In the genomic region with DNA sequence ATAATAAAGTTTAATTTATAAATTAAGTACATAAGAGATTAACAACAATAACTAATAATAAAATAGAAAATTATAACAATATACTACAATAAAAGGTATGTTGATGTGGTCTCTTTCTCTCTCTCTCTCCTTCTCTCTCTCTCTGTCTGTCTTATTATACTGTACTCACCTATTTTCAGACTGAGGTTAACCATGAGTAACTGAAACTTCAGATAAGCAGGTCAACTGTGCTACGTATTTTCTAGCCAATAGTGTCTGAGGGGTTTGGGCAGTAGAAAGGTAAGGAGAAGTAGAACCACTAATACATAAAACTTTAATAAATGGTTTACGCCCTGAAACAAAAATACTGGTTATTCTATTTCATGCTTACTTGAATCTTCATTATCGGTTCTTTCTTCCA, we compare ENCODE assay signal across 25 cellular contexts.
DNase-seq lines count a peak whose midpoint lies in the region; ATAC-seq, FAIRE-seq and TF ChIP-seq lines count a peak whose summit lies in the region.
"Had no signal": no experiment of that assay in that cellular context is flagged by ENCODE, and none has a peak within 500 bp of the region (broad histone marks: within the 10 kb centered on the region; RNA-seq: fewer than 3 reads in every experiment).

No MANE protein-coding gene starts in this region.

- peaks cover 10% of the 10 kb centered on the region for H3F3A ChIP-seq in MM.1S (ENCODE audit: insufficient read depth, low read length)

- H3K36me3 ChIP-seq in MM.1S (replicated peaks; ENCODE audit: insufficient read depth, low read length) = no peaks in the 10 kb centered on the region

- peak; percentile 77 for DNase-seq in MM.1S
- no peak for DNase-seq in EL
- DNase-seq in urothelium cell line (ENCODE audit: low spot score) = no peak
- no peak for DNase-seq in superior temporal gyrus (ENCODE audit: extremely low spot score)
- DNase-seq: AML-193; Caco-2; CD4-positive, alpha-beta T cell; DMS153; DMS79; GF-D8; GOT3; H7; HFFc6; Karpas-422 had no signal

- TF ChIP-seq CTCF in MM.1S (IDR thresholded peaks at IDR 0.05; ENCODE audit: low read length) = no peak

- H3K27me3 ChIP-seq in MM.1S (replicated peaks; ENCODE audit: insufficient read depth, low read length) = no peaks in the 10 kb centered on the region

- H3K4me2 ChIP-seq in MM.1S (ENCODE audit: low read depth, low read length) = no peak overlapping the region

- no peak overlapping the region for H3K4me3 ChIP-seq in MM.1S (ENCODE audit: low read length)
- H3K4me3 ChIP-seq: GM12878, K562 had no signal

- no peak overlapping the region for H3K27ac ChIP-seq in MM.1S (ENCODE audit: low read length)
- H3K27ac ChIP-seq: C4-2B, HL-60 had no signal

- ATAC-seq in GM18498 (IDR thresholded peaks at IDR 0.05; ENCODE audit: unreplicated experiment) = peak; percentile 50
- peak; percentile 26 for ATAC-seq in HG02798 (IDR thresholded peaks at IDR 0.05; ENCODE audit: poor library complexity, unreplicated experiment)
- ATAC-seq in HG03432 (IDR thresholded peaks at IDR 0.05; ENCODE audit: unreplicated experiment) = peak; percentile 31
- ATAC-seq in HG02623 (IDR thresholded peaks at IDR 0.05; ENCODE audit: unreplicated experiment) = no peak
- ATAC-seq: GM12878, HCT116, K562 had no signal

- H3K9me2 ChIP-seq in MM.1S (replicated peaks; ENCODE audit: insufficient read depth, low read length) = no peaks in the 10 kb centered on the region

- FAIRE-seq in urothelium cell line (lab: Jason Lieb, UNC) = no peak
- FAIRE-seq: GM12878, GM18507, HTR-8/SVneo, K562 had no signal

- H3K9me3 ChIP-seq in MM.1S (replicated peaks; ENCODE audit: insufficient read depth, low read length) = no peaks in the 10 kb centered on the region
- H3K9me3 ChIP-seq: Caco-2 had no signal

- H2AFZ ChIP-seq in MM.1S (ENCODE audit: low read length) = no peak overlapping the region

- H3K4me1 ChIP-seq in MM.1S (ENCODE audit: low read length) = peaks cover 21% of the 10 kb centered on the region
- H3K4me1 ChIP-seq: Caco-2 had no signal

- H3K9ac ChIP-seq in MM.1S (ENCODE audit: low read length) = no peak overlapping the region

- no peaks in the 10 kb centered on the region for H4K20me1 ChIP-seq in MM.1S (ENCODE audit: insufficient read depth, low read length)

- no peaks in the 10 kb centered on the region for H3K79me2 ChIP-seq in MM.1S (ENCODE audit: low read length)
